22 cellular contexts compared by ENCODE assay signal in genomic region chr11:71505781-71506180, GRCh38. TPM values are rescaled to one million over a fixed set of nuclear protein-coding genes. Genes with fewer than 3 reads are reported as not detected.
A peak's percentile ranks its signal among the peaks of the same experiment; 100 is the strongest.
DNase-seq lines count a peak whose midpoint lies in the region; ATAC-seq, FAIRE-seq and TF ChIP-seq lines count a peak whose summit lies in the region.
"Had no signal": no experiment of that assay in that cellular context is flagged by ENCODE, and none has a peak within 500 bp of the region (broad histone marks: within the 10 kb centered on the region; RNA-seq: fewer than 3 reads in every experiment).

No MANE protein-coding gene starts in this region.

- TF ChIP-seq CTCF in H1 (IDR thresholded peaks at IDR 0.05; ENCODE audit: control extremely low read depth in 1 of 3, insufficient read depth in 1 of 3, low read depth in 1 of 3, low read length in 3 of 3) (no peak), neural progenitor cell (IDR thresholded peaks at IDR 0.05) (no peak)

- no peak overlapping the region for H2BK120ac ChIP-seq in H1 (replicated peaks; ENCODE audit: low read depth, low read length)

- no peak overlapping the region for H3K4ac ChIP-seq in H1 (replicated peaks; ENCODE audit: insufficient read length, low read depth, low read length)

- no peak for TF ChIP-seq EP300 in H1 (IDR thresholded peaks at IDR 0.05; ENCODE audit: borderline replicate concordance in 1 of 2, low read depth in 2 of 2, low read length in 2 of 2)

- H2BK15ac ChIP-seq in H1 (ENCODE audit: low read length) = no peak overlapping the region

- no peaks in the 10 kb centered on the region for H4K20me1 ChIP-seq in H1 (replicated peaks in 1 of 2; ENCODE audit: control insufficient read depth in 1 of 2, insufficient read depth in 2 of 2, low read length in 2 of 2)
- H4K20me1 ChIP-seq in neural progenitor cell (ENCODE audit: low read depth) = no peaks in the 10 kb centered on the region

- H2BK5ac ChIP-seq in H1 (ENCODE audit: low read depth, low read length) = 0 out of 2 replicates have a peak overlapping the region, but pooled peaks have one; percentile 63

- no peak overlapping the region for H4K8ac ChIP-seq in H1 (ENCODE audit: extremely low read depth, insufficient read depth, low read length)

- no peak for TF ChIP-seq POLR2A in H1 (IDR thresholded peaks at IDR 0.05; ENCODE audit: control extremely low read depth in 1 of 2, low read depth in 2 of 2, low read length in 2 of 2)

- no peak overlapping the region for H3K27ac ChIP-seq in H1 (ENCODE audit: low read depth, low read length)
- no peak overlapping the region for H3K27ac ChIP-seq in neural progenitor cell

- peaks cover 19% of the 10 kb centered on the region for H3K4me1 Mint-ChIP-seq in neural progenitor cell

- H2AFZ ChIP-seq in H1 (ENCODE audit: low read length) (no peak overlapping the region), neural progenitor cell (replicated peaks) (no peak overlapping the region)

- WGBS in H1 (ENCODE audit: extremely low coverage in 1 of 2, insufficient coverage in 1 of 2, insufficient read length in 1 of 2, insufficient replicate concordance in 2 of 2, low coverage in 1 of 2, low lambda C conversion rate in 2 of 2, missing lambda C conversion rate in 1 of 2), 2 experiments = 75% methylated on average over 8 of the region's 9 CpGs; no CpG with 5 or more reads in 1 of the 2 experiments

- H3K36me3 ChIP-seq in H1 (ENCODE audit: control insufficient read depth in 2 of 4, insufficient read depth in 4 of 4, low read length in 3 of 4) = peaks cover 0 to 10% (median 0%) of the 10 kb centered on the region in 4 experiments; a peak in 1 of 8 replicates
- H3K36me3 ChIP-seq in neural progenitor cell = no peaks in the 10 kb centered on the region

- no peak overlapping the region; a peak in 1 of 4 replicates for H3K4me2 ChIP-seq in H1 (ENCODE audit: insufficient read depth in 1 of 2, low read depth in 2 of 2, low read length in 2 of 2)
- H3K4me2 ChIP-seq in neural progenitor cell = no peak overlapping the region

- H3K36me3 Mint-ChIP-seq in neural progenitor cell = peaks cover 8% of the 10 kb centered on the region

- H3K4me3 ChIP-seq in H1 (ENCODE audit: extremely low read depth in 1 of 4, insufficient read depth in 2 of 4, low read depth in 3 of 4, low read length in 4 of 4) = no peak overlapping the region
- H3K4me3 ChIP-seq in neural progenitor cell = no peak overlapping the region
- H3K4me3 ChIP-seq: GM12878 had no signal

- peaks cover 16 to 21% of the 10 kb centered on the region in 2 experiments for H3K9me3 ChIP-seq in H1 (ENCODE audit: insufficient read depth in 2 of 2, low read depth in 1 of 2, low read length in 1 of 2)
- peaks cover 6% of the 10 kb centered on the region for H3K9me3 ChIP-seq in neural progenitor cell (ENCODE audit: low read depth)

- CTCF ChIA-PET in H1 (lab: Charles Lee; ENCODE audit: partially characterized antibody) = interaction anchor here (1.4 kb wide), 1 partner anchor 43 kb away, joined by 3 read pairs; no protein-coding TSS in a partner anchor

- H3K4me1 ChIP-seq in H1 (replicated peaks in 1 of 4; ENCODE audit: control insufficient read depth in 3 of 4, insufficient read depth in 4 of 4, low read length in 3 of 4) = peaks cover 0 to 8% (median 5%) of the 10 kb centered on the region in 4 experiments; a peak in 5 of 7 replicates
- H3K4me1 ChIP-seq in neural progenitor cell = peaks cover 15% of the 10 kb centered on the region

- no peak overlapping the region for H2BK12ac ChIP-seq in H1 (ENCODE audit: low read depth, low read length)

- peak overlapping the region; percentile 60 for H3K27ac Mint-ChIP-seq in neural progenitor cell
- H3K27ac Mint-ChIP-seq: CD4-positive, CD25-positive, alpha-beta regulatory T cell had no signal

- H3K79me2 ChIP-seq in H1 (ENCODE audit: control insufficient read depth in 1 of 2, insufficient read depth in 2 of 2, low read length in 2 of 2) = no peaks in the 10 kb centered on the region
- no peaks in the 10 kb centered on the region for H3K79me2 ChIP-seq in neural progenitor cell (ENCODE audit: low read depth)

- no peak overlapping the region for H3K14ac ChIP-seq in H1 (ENCODE audit: insufficient read length)

- H3K79me1 ChIP-seq in H1 (ENCODE audit: low read depth, low read length) = no peaks in the 10 kb centered on the region

- FAIRE-seq in H1 (lab: Jason Lieb, UNC) = no peak
- FAIRE-seq: GM12878 had no signal

- H3K23me2 ChIP-seq in H1 (ENCODE audit: low read depth, low read length) = no peaks in the 10 kb centered on the region

- no peak for TF ChIP-seq RAD21 in H1 (IDR thresholded peaks at IDR 0.05 in 1 of 2, conservative IDR thresholded peaks at IDR 0.05 in 1 of 2; ENCODE audit: low read depth in 2 of 2, low read length in 2 of 2)

- peaks cover 4% of the 10 kb centered on the region for H3F3A ChIP-seq in neural progenitor cell (ENCODE audit: low read depth)

- H3K4me3 Mint-ChIP-seq in neural progenitor cell = no peak overlapping the region
- H3K4me3 Mint-ChIP-seq: CD4-positive, CD25-positive, alpha-beta regulatory T cell had no signal

- peaks cover 25% of the 10 kb centered on the region for H3K9me3 Mint-ChIP-seq in neural progenitor cell

- peak; percentile 20 for DNase-seq in activated CD8-positive, alpha-beta memory T cell treated with anti-CD3 and anti-CD28 coated beads, Interleukin-2, amount 50 U/mL, for 48 hours
- no peak for DNase-seq in activated CD8-positive, alpha-beta memory T cell treated with anti-CD3 and anti-CD28 coated beads, Interleukin-2, amount 50 U/mL, for 4 hours
- peak in 1 of 2 experiments; percentile 50 for DNase-seq in H1 (ENCODE audit: low read depth in 1 of 2, low spot score in 2 of 2)
- no peak for DNase-seq in neural progenitor cell (ENCODE audit: low spot score)
- no peak for DNase-seq in dedifferentiated amniotic fluid mesenchymal stem cell (ENCODE audit: extremely low spot score)
- no peak for DNase-seq in SIG-M5 treated with dmso at 0.1 percent for 504 hours (lab: John Stamatoyannopoulos, UW; ENCODE audit: unreplicated experiment)
- no peak for DNase-seq in HT-29 (ENCODE audit: low spot score)
- DNase-seq: 8988T; CD4-positive, CD25-positive, alpha-beta regulatory T cell; DMS153; GOT3; NCI-H187; NCI-H2107; NCI-H2227 treated with DMSO at 0.1 percent for 48 hours; NCI-H524; NCI-H82; OCI-M1; SHP77 had no signal

- H3K23ac ChIP-seq in H1 (ENCODE audit: insufficient read length) = no peak overlapping the region

- ATAC-seq in GM18858 (IDR thresholded peaks at IDR 0.05; ENCODE audit: unreplicated experiment) = no peak
- ATAC-seq: GM12878 had no signal

- H3K18ac ChIP-seq in H1 (ENCODE audit: extremely low read depth, low read length) = no peak overlapping the region; the same call in 1 of the 2 replicates

- no peak overlapping the region for H2BK20ac ChIP-seq in H1 (ENCODE audit: low read length)

- H3K27me3 Mint-ChIP-seq in neural progenitor cell (ENCODE audit: insufficient read depth, low read depth) = peaks cover 2% of the 10 kb centered on the region
- H3K27me3 Mint-ChIP-seq: CD4-positive, CD25-positive, alpha-beta regulatory T cell had no signal

- no peak overlapping the region for H4K5ac ChIP-seq in H1 (ENCODE audit: insufficient read length, low read depth, low read length)

- POLR2A ChIA-PET in H1 (lab: Charles Lee; ENCODE audit: partially characterized antibody) = no interaction called here

- H3K27me3 ChIP-seq in H1 (replicated peaks in 1 of 4; ENCODE audit: control insufficient read depth in 3 of 4, extremely low read depth in 1 of 4, insufficient read depth in 3 of 4, low read length in 3 of 4) (no peaks in the 10 kb centered on the region), neural progenitor cell (no peaks in the 10 kb centered on the region)

- H2AK5ac ChIP-seq in H1 (ENCODE audit: low read depth, low read length) = peak overlapping the region; percentile 86; the same call in 1 of the 2 replicates

- no peak overlapping the region for H3K56ac ChIP-seq in H1 (replicated peaks; ENCODE audit: insufficient read length, low read depth, low read length)

- no peak overlapping the region for H4K91ac ChIP-seq in H1 (replicated peaks; ENCODE audit: insufficient read length, low read length)

- H3K9ac ChIP-seq in H1 (replicated peaks in 1 of 4; ENCODE audit: extremely low read depth in 1 of 4, low read depth in 3 of 4, low read length in 3 of 4) = no peak overlapping the region
- no peak overlapping the region for H3K9ac ChIP-seq in neural progenitor cell

RNA-seq across cellular contexts. Expression of gene KRTAP5-7, which starts 21.3 kb away (rescaled TPM):
- total RNA-seq in H1 (2021; fragmentation: NEBNext Ultra II Directional; extraction: Animal tissue kit (Norgen Biotek cat#: 25700)) = not detected in 2 replicates
- not detected in 2 replicates for polyA plus RNA-seq in H1 (2011; rRNA removed)
- polyA plus RNA-seq in H1 (2011; cell fraction: cytosol; rRNA removed) = not detected
- polyA plus RNA-seq in H1 (2011; cell fraction: nucleus; rRNA removed) = 0.16 TPM
- polyA plus RNA-seq in H1 (2012, experiment 1 of 2) = not detected in 4 replicates
- not detected for polyA plus RNA-seq in H1 (2012, experiment 2 of 2)
- not detected for polyA plus RNA-seq in H1 (2013, experiment 1 of 2)
- polyA plus RNA-seq in H1 (2013, experiment 2 of 2) = not detected
- 0.13 TPM in 1 of 2 replicates, not detected in the other for polyA minus RNA-seq in H1 (2011; rRNA and poly(A)+ RNA removed)
- polyA minus RNA-seq in H1 (2011; cell fraction: cytosol; rRNA and poly(A)+ RNA removed) = not detected
- polyA minus RNA-seq in H1 (2011; cell fraction: nucleus; rRNA and poly(A)+ RNA removed) = not detected
- not detected in 2 replicates for total RNA-seq in neural progenitor cell (ENCODE audit: low replicate concordance)
- not detected in 2 replicates for total RNA-seq in HT-29 (2014; rRNA removed; shearing (Covaris generic))
- total RNA-seq: CD4-positive, CD25-positive, alpha-beta regulatory T cell; GM12878; M059J had no signal
- polyA plus RNA-seq: AG04450; CD4-positive, CD25-positive, alpha-beta regulatory T cell had no signal

RNA-seq across cellular contexts. Expression of gene KRTAP5-8, which starts 32.0 kb away (rescaled TPM):
- not detected in 2 replicates for total RNA-seq in H1 (2021; fragmentation: NEBNext Ultra II Directional; extraction: Animal tissue kit (Norgen Biotek cat#: 25700))
- polyA plus RNA-seq in H1 (2011; rRNA removed) = 0.06 TPM in 1 of 2 replicates, not detected in the other
- polyA plus RNA-seq in H1 (2011; cell fraction: cytosol; rRNA removed) = not detected
- 0.13 TPM for polyA plus RNA-seq in H1 (2011; cell fraction: nucleus; rRNA removed)
- polyA plus RNA-seq in H1 (2012, experiment 1 of 2) = not detected in 4 replicates
- not detected for polyA plus RNA-seq in H1 (2012, experiment 2 of 2)
- polyA plus RNA-seq in H1 (2013, experiment 1 of 2) = not detected
- not detected for polyA plus RNA-seq in H1 (2013, experiment 2 of 2)
- 0.29 TPM in 1 of 2 replicates, not detected in the other for polyA minus RNA-seq in H1 (2011; rRNA and poly(A)+ RNA removed)
- polyA minus RNA-seq in H1 (2011; cell fraction: cytosol; rRNA and poly(A)+ RNA removed) = not detected
- polyA minus RNA-seq in H1 (2011; cell fraction: nucleus; rRNA and poly(A)+ RNA removed) = not detected
- not detected in 2 replicates for total RNA-seq in neural progenitor cell (ENCODE audit: low replicate concordance)
- total RNA-seq in HT-29 (2014; rRNA removed; shearing (Covaris generic)) = not detected in 2 replicates
- total RNA-seq: M059J had no signal
- polyA plus RNA-seq: CD4-positive, CD25-positive, alpha-beta regulatory T cell had no signal

RNA-seq across cellular contexts. Expression of gene KRTAP5-9, which starts 42.4 kb away (rescaled TPM):
- total RNA-seq in H1 (2021; fragmentation: NEBNext Ultra II Directional; extraction: Animal tissue kit (Norgen Biotek cat#: 25700)) = not detected in 2 replicates
- polyA plus RNA-seq in H1 (2011; rRNA removed) = 0.11 TPM in 1 of 2 replicates, not detected in the other
- polyA plus RNA-seq in H1 (2011; cell fraction: cytosol; rRNA removed) = not detected
- polyA plus RNA-seq in H1 (2011; cell fraction: nucleus; rRNA removed) = 0.36 TPM
- not detected in 4 replicates for polyA plus RNA-seq in H1 (2012, experiment 1 of 2)
- polyA plus RNA-seq in H1 (2012, experiment 2 of 2) = not detected
- not detected for polyA plus RNA-seq in H1 (2013, experiment 1 of 2)
- polyA plus RNA-seq in H1 (2013, experiment 2 of 2) = not detected
- polyA minus RNA-seq in H1 (2011; rRNA and poly(A)+ RNA removed) = not detected in 2 replicates
- polyA minus RNA-seq in H1 (2011; cell fraction: cytosol; rRNA and poly(A)+ RNA removed) = not detected
- not detected for polyA minus RNA-seq in H1 (2011; cell fraction: nucleus; rRNA and poly(A)+ RNA removed)
- total RNA-seq in neural progenitor cell (ENCODE audit: low replicate concordance) = 0.15 TPM in 1 of 2 replicates, not detected in the other
- total RNA-seq in HT-29 (2014; rRNA removed; shearing (Covaris generic)) = not detected in 2 replicates
- total RNA-seq: M059J had no signal
- polyA plus RNA-seq: AG04450; CD4-positive, CD25-positive, alpha-beta regulatory T cell had no signal

RNA-seq across cellular contexts. Expression of gene NADSYN1, which starts 52.8 kb away (rescaled TPM):
- total RNA-seq in H1 (2021; fragmentation: NEBNext Ultra II Directional; extraction: Animal tissue kit (Norgen Biotek cat#: 25700)) = 36.2 and 38.3 TPM in 2 replicates
- 38.6 and 46.9 TPM in 2 replicates for polyA plus RNA-seq in H1 (2011; rRNA removed)
- polyA plus RNA-seq in H1 (2011; cell fraction: cytosol; rRNA removed) = 47.2 TPM
- 123 TPM for polyA plus RNA-seq in H1 (2011; cell fraction: nucleus; rRNA removed)
- polyA plus RNA-seq in H1 (2012, experiment 1 of 2) = 33.7 to 49.7 TPM (median 43.4 TPM) in 4 replicates
- 35.4 TPM for polyA plus RNA-seq in H1 (2012, experiment 2 of 2)
- polyA plus RNA-seq in H1 (2013, experiment 1 of 2) = 27.1 TPM
- 23.0 TPM for polyA plus RNA-seq in H1 (2013, experiment 2 of 2)
- 51.7 and 52.2 TPM in 2 replicates for polyA minus RNA-seq in H1 (2011; rRNA and poly(A)+ RNA removed)
- 20.0 TPM for polyA minus RNA-seq in H1 (2011; cell fraction: cytosol; rRNA and poly(A)+ RNA removed)
- 49.1 TPM for polyA minus RNA-seq in H1 (2011; cell fraction: nucleus; rRNA and poly(A)+ RNA removed)
- 25.0 and 40.0 TPM in 2 replicates for total RNA-seq in neural progenitor cell (ENCODE audit: low replicate concordance)
- 177 and 204 TPM in 2 replicates for total RNA-seq in HT-29 (2014; rRNA removed; shearing (Covaris generic))

RNA-seq across cellular contexts. Expression of gene DHCR7, which starts 57.6 kb away (rescaled TPM):
- total RNA-seq in H1 (2021; fragmentation: NEBNext Ultra II Directional; extraction: Animal tissue kit (Norgen Biotek cat#: 25700)) = 144 and 148 TPM in 2 replicates
- polyA plus RNA-seq in H1 (2011; rRNA removed) = 157 and 196 TPM in 2 replicates
- polyA plus RNA-seq in H1 (2011; cell fraction: cytosol; rRNA removed) = 108 TPM
- 185 TPM for polyA plus RNA-seq in H1 (2011; cell fraction: nucleus; rRNA removed)
- 120 to 136 TPM (median 129 TPM) in 4 replicates for polyA plus RNA-seq in H1 (2012, experiment 1 of 2)
- polyA plus RNA-seq in H1 (2012, experiment 2 of 2) = 170 TPM
- polyA plus RNA-seq in H1 (2013, experiment 1 of 2) = 351 TPM
- 348 TPM for polyA plus RNA-seq in H1 (2013, experiment 2 of 2)
- polyA minus RNA-seq in H1 (2011; rRNA and poly(A)+ RNA removed) = 125 and 139 TPM in 2 replicates
- polyA minus RNA-seq in H1 (2011; cell fraction: cytosol; rRNA and poly(A)+ RNA removed) = 116 TPM
- 56.5 TPM for polyA minus RNA-seq in H1 (2011; cell fraction: nucleus; rRNA and poly(A)+ RNA removed)
- 36.7 and 69.8 TPM in 2 replicates for total RNA-seq in neural progenitor cell (ENCODE audit: low replicate concordance)
- total RNA-seq in HT-29 (2014; rRNA removed; shearing (Covaris generic)) = 369 and 407 TPM in 2 replicates
